8 cellular contexts compared by ENCODE assay signal in genomic region chr6:53065266-53066058, GRCh38. TPM values are rescaled to one million over a fixed set of nuclear protein-coding genes. Genes with fewer than 3 reads are reported as not detected.
DNase-seq lines count a peak whose midpoint lies in the region; ATAC-seq, FAIRE-seq and TF ChIP-seq lines count a peak whose summit lies in the region.

FBXO9 (plus strand) TSS chr6:53065404; CDS start chr6:53065790, 386 bp downstream.

- FAIRE-seq in frontal cortex (lab: Jason Lieb, UNC) = no peak

- no peaks in the 10 kb centered on the region for H3K9me2 ChIP-seq in PC-9 (ENCODE audit: insufficient read depth)

- H3K9me3 ChIP-seq in CD4-positive, alpha-beta memory T cell (ENCODE audit: control insufficient read depth in 1 of 2, low read length in 2 of 2) = no peaks in the 10 kb centered on the region
- no peaks in the 10 kb centered on the region for H3K9me3 ChIP-seq in PC-9 (ENCODE audit: insufficient read depth, low read depth)
- no peaks in the 10 kb centered on the region for H3K9me3 ChIP-seq in neutrophil
- no peaks in the 10 kb centered on the region for H3K9me3 ChIP-seq in suprapubic skin

- CTCF ChIA-PET in CD4-positive, alpha-beta memory T cell (lab: Charles Lee; ENCODE audit: partially characterized antibody) = interaction anchor here (1.0 to 2.7 kb wide), 4 partner anchors 17 to 183 kb away, joined by 3 to 14 read pairs (median 4); partner anchors contain the start of gene GSTA4
- CTCF ChIA-PET in PC-9 (lab: Charles Lee) = interaction anchor here (0.5 to 0.6 kb wide), 4 partner anchors 175 to 667 kb away, joined by 3 to 7 read pairs (median 4); no protein-coding TSS in a partner anchor

- H3K36me3 Mint-ChIP-seq in CD4-positive, alpha-beta memory T cell = peaks cover under 1 to 13% of the 10 kb centered on the region in 2 donors
- peaks cover 22% of the 10 kb centered on the region for H3K36me3 Mint-ChIP-seq in activated T-helper 2 cell treated with anti-CD3 and anti-CD28 coated beads, Interferon-gamma antibody, Interleukin-2, Interleukin-4, amounts not matched to agents 10 μg/mL and 5 μg/mL and 100 μg/mL, durations not matched to agents 14 hours and 24 hours and 36 hours (ENCODE audit: low read depth)

- no peaks in the 10 kb centered on the region for H3K27me3 ChIP-seq in CD4-positive, alpha-beta memory T cell (ENCODE audit: insufficient read depth, low read length)
- H3K27me3 ChIP-seq in PC-9 (ENCODE audit: insufficient read depth, low read depth) (no peaks in the 10 kb centered on the region), neutrophil (no peaks in the 10 kb centered on the region), suprapubic skin (no peaks in the 10 kb centered on the region)

- H3K4me3 ChIP-seq in CD4-positive, alpha-beta memory T cell (ENCODE audit: low read length in 2 of 2) = peak within 1 kb of the TSS; percentile 74 to 99
- H3K4me3 ChIP-seq in PC-9 (peak within 1 kb of the TSS; percentile 78), neutrophil (ENCODE audit: low read depth in 1 of 2, low read length in 1 of 2) (peak within 1 kb of the TSS; percentile 83 to 93), suprapubic skin (peak within 1 kb of the TSS; percentile 83)

- TF ChIP-seq EP300 in suprapubic skin (IDR thresholded peaks at IDR 0.05) = no peak

- H3K27me3 Mint-ChIP-seq in CD4-positive, alpha-beta memory T cell = no peaks in the 10 kb centered on the region
- H3K27me3 Mint-ChIP-seq in activated T-helper 2 cell treated with anti-CD3 and anti-CD28 coated beads, Interferon-gamma antibody, Interleukin-2, Interleukin-4, amounts not matched to agents 10 μg/mL and 5 μg/mL and 100 μg/mL, durations not matched to agents 14 hours and 24 hours and 36 hours (ENCODE audit: low read depth) = no peaks in the 10 kb centered on the region

- peaks cover 46% of the 10 kb centered on the region for H3K4me1 ChIP-seq in CD4-positive, alpha-beta memory T cell (ENCODE audit: insufficient read depth, low read length)
- peaks cover 39% of the 10 kb centered on the region for H3K4me1 ChIP-seq in PC-9 (replicated peaks; ENCODE audit: insufficient read depth)
- H3K4me1 ChIP-seq in neutrophil (ENCODE audit: control insufficient read depth in 1 of 2, insufficient read depth in 1 of 2, low read depth in 1 of 2, low read length in 1 of 2) = peaks cover 69 to 74% of the 10 kb centered on the region in 2 experiments
- H3K4me1 ChIP-seq in suprapubic skin = peaks cover 48% of the 10 kb centered on the region

- peaks cover 4% of the 10 kb centered on the region for H4K20me1 ChIP-seq in PC-9 (ENCODE audit: insufficient read depth)

- TF ChIP-seq CTCF in PC-9 (conservative IDR thresholded peaks at IDR 0.05) (no peak), neutrophil (IDR thresholded peaks at IDR 0.05) (no peak), suprapubic skin (IDR thresholded peaks at IDR 0.05) (no peak)

- H3K4me3 Mint-ChIP-seq in CD4-positive, alpha-beta memory T cell = peak within 1 kb of the TSS; percentile 98 to 100 (median 99)
- H3K4me3 Mint-ChIP-seq in activated T-helper 2 cell treated with anti-CD3 and anti-CD28 coated beads, Interferon-gamma antibody, Interleukin-2, Interleukin-4, amounts not matched to agents 10 μg/mL and 5 μg/mL and 100 μg/mL, durations not matched to agents 14 hours and 24 hours and 36 hours (ENCODE audit: low read depth) = peak within 1 kb of the TSS; percentile 99

- DNase-seq in CD4-positive, alpha-beta memory T cell = peak; percentile 78 to 87 (median 80)
- peak in 1 of 2 experiments; percentile 62 for DNase-seq in PC-9
- DNase-seq in activated T-helper 2 cell treated with anti-CD3 and anti-CD28 coated beads, Interferon-gamma antibody, Interleukin-2, Interleukin-4, amounts not matched to agents 10 μg/mL and 5 μg/mL and 100 μg/mL, durations not matched to agents 14 hours and 24 hours and 36 hours (ENCODE audit: low spot score) = peak; percentile 80
- DNase-seq in frontal cortex (ENCODE audit: low spot score in 2 of 2) = peak; percentile 75 to 87
- DNase-seq in suprapubic skin (ENCODE audit: low spot score in 2 of 2) = peak; percentile 82 to 84

- no TSS peak for BruUV-seq in PC-9 (replicated peaks; lab: Mats Ljungman, UMichigan)

- peak in 1 of 2 donors; percentile 18 for TF ChIP-seq POLR2A in suprapubic skin (IDR thresholded peaks at IDR 0.05)

- peak; percentile 59 for ATAC-seq in GM19324 (IDR thresholded peaks at IDR 0.05; ENCODE audit: low FRiP score, unreplicated experiment)
- ATAC-seq in HG03442 (IDR thresholded peaks at IDR 0.05; ENCODE audit: unreplicated experiment) = peak; percentile 33

- no peaks in the 10 kb centered on the region for H3K9me3 Mint-ChIP-seq in CD4-positive, alpha-beta memory T cell
- H3K9me3 Mint-ChIP-seq in activated T-helper 2 cell treated with anti-CD3 and anti-CD28 coated beads, Interferon-gamma antibody, Interleukin-2, Interleukin-4, amounts not matched to agents 10 μg/mL and 5 μg/mL and 100 μg/mL, durations not matched to agents 14 hours and 24 hours and 36 hours = no peaks in the 10 kb centered on the region

- H3K36me3 ChIP-seq in CD4-positive, alpha-beta memory T cell (ENCODE audit: insufficient read depth, low read length) = no peaks in the 10 kb centered on the region
- H3K36me3 ChIP-seq in PC-9 (ENCODE audit: low read depth) (no peaks in the 10 kb centered on the region; the same call in 1 of the 2 replicates), neutrophil (no peaks in the 10 kb centered on the region), suprapubic skin (no peaks in the 10 kb centered on the region)

- 0% methylated on average over 45 of the region's 77 CpGs for WGBS in suprapubic skin

- H3K4me1 Mint-ChIP-seq in CD4-positive, alpha-beta memory T cell = peaks cover 28 to 67% (median 49%) of the 10 kb centered on the region in 4 donors
- H3K4me1 Mint-ChIP-seq in activated T-helper 2 cell treated with anti-CD3 and anti-CD28 coated beads, Interferon-gamma antibody, Interleukin-2, Interleukin-4, amounts not matched to agents 10 μg/mL and 5 μg/mL and 100 μg/mL, durations not matched to agents 14 hours and 24 hours and 36 hours (ENCODE audit: low read depth) = peaks cover 44% of the 10 kb centered on the region

- peak within 1 kb of the TSS; percentile 99 for H3K4me2 ChIP-seq in PC-9

- POLR2A ChIA-PET in CD4-positive, alpha-beta memory T cell (lab: Charles Lee; ENCODE audit: partially characterized antibody) = interaction anchor here (0.7 to 2.2 kb wide), 5 partner anchors 9 to 80 kb away, joined by 3 to 23 read pairs (median 5); partner anchors contain the start of gene GSTA4
- POLR2A ChIA-PET in PC-9 (lab: Charles Lee; ENCODE audit: unreplicated experiment) = interaction anchor here (0.5 to 0.6 kb wide), 2 partner anchors 14 to 123 kb away, joined by 4 to 12 read pairs; no protein-coding TSS in a partner anchor

- H3K27ac Mint-ChIP-seq in CD4-positive, alpha-beta memory T cell = peak within 1 kb of the TSS; percentile 86 to 99 (median 99)
- peak within 1 kb of the TSS; percentile 99 for H3K27ac Mint-ChIP-seq in activated T-helper 2 cell treated with anti-CD3 and anti-CD28 coated beads, Interferon-gamma antibody, Interleukin-2, Interleukin-4, amounts not matched to agents 10 μg/mL and 5 μg/mL and 100 μg/mL, durations not matched to agents 14 hours and 24 hours and 36 hours

- H3K27ac ChIP-seq in CD4-positive, alpha-beta memory T cell (ENCODE audit: low read depth, low read length) = peak within 1 kb of the TSS; percentile 63
- H3K27ac ChIP-seq in PC-9 = 0 out of 2 replicates have a peak within 1 kb of the TSS, but pooled peaks have one; percentile 7
- H3K27ac ChIP-seq in neutrophil = peak within 1 kb of the TSS; percentile 84
- H3K27ac ChIP-seq in suprapubic skin = peak within 1 kb of the TSS; percentile 98

- H3F3A ChIP-seq in PC-9 (ENCODE audit: insufficient read depth, low read depth) = no peaks in the 10 kb centered on the region

- H3K79me2 ChIP-seq in PC-9 (ENCODE audit: low read depth) = peaks cover 36% of the 10 kb centered on the region

- H2AFZ ChIP-seq in PC-9 = peak within 1 kb of the TSS; percentile 100

- intact Hi-C loops in CD4-positive, alpha-beta memory T cell (cut with micrococcal nuclease) = loop anchor here (1.0 to 2.0 kb wide), 2 partner anchors 489 to 781 kb away; partner anchors contain the start of genes MCM3 and TRAM2
- intact Hi-C loops in PC-9 (cut with micrococcal nuclease; ENCODE audit: unreplicated experiment) = loop anchor here (2.0 kb wide), 1 partner anchor 395 kb away; the partner anchor contains the start of gene TMEM14A
- intact Hi-C loops in activated T-helper 2 cell treated with anti-CD3 and anti-CD28 coated beads, Interferon-gamma antibody, Interleukin-2, Interleukin-4, amounts not matched to agents 10 μg/mL and 5 μg/mL and 100 μg/mL, durations not matched to agents 14 hours and 24 hours and 36 hours (cut with micrococcal nuclease) = loop anchor here (2.0 kb wide), 1 partner anchor 419 kb away; no protein-coding TSS in a partner anchor

RNA-seq across cellular contexts. Expression of gene FBXO9, which starts in this region (rescaled TPM):
- total RNA-seq in CD4-positive, alpha-beta memory T cell = 100 to 1,000 TPM; 126 to 136 TPM
- polyA plus RNA-seq in CD4-positive, alpha-beta memory T cell = 10 to 100 TPM; 56.2 to 61.1 TPM
- total RNA-seq in PC-9 (2021) (49.9 and 56.5 TPM in 2 replicates), frontal cortex (41.6 TPM), suprapubic skin (100 to 1,000 TPM in 1 of 4 donors, 10 to 100 TPM in 3; 35.2 to 113 (median 43.2) TPM)
- 70.7 and 79.2 TPM in 2 replicates for total RNA-seq in activated T-helper 2 cell treated with anti-CD3 and anti-CD28 coated beads, Interferon-gamma antibody, Interleukin-2, Interleukin-4, amounts not matched to agents 10 μg/mL and 5 μg/mL and 100 μg/mL, durations not matched to agents 14 hours and 24 hours and 36 hours

Comparison
In these comparisons a context has a peak if more than half of its experiments do, and no peak if none do; other contexts are left out.
1. H3K27ac ChIP-seq: peak in every context shown above with its lines; median percentile 98 in suprapubic skin; 84 in neutrophil; 63 in CD4-positive, alpha-beta memory T cell; 7 in PC-9.